ENCODE assay signal across 20 cellular contexts in genomic region chr16:84461504-84462295, GRCh38. TPM values are rescaled to one million over a fixed set of nuclear protein-coding genes. Genes with fewer than 3 reads are reported as not detected.
DNase-seq lines count a peak whose midpoint lies in the region; ATAC-seq and TF ChIP-seq lines count a peak whose summit lies in the region.
"Had no signal": no experiment of that assay in that cellular context is flagged by ENCODE, and none has a peak within 500 bp of the region (broad histone marks: within the 10 kb centered on the region; RNA-seq: fewer than 3 reads in every experiment).

No MANE protein-coding gene starts in this region.

- H2AK5ac ChIP-seq in H9 (ENCODE audit: insufficient read length, low read length) = no peak overlapping the region

- no peak overlapping the region for H2BK20ac ChIP-seq in H9 (ENCODE audit: low read depth, low read length, poor library complexity, severe bottlenecking)

- H3K18ac ChIP-seq in H9 (ENCODE audit: insufficient read length, low read depth, low read length) = no peak overlapping the region

- H3K27ac ChIP-seq in H9 (ENCODE audit: insufficient read length, low read depth, low read length) (no peak overlapping the region), coronary artery (no peak overlapping the region)
- H3K27ac ChIP-seq: ovary, upper lobe of left lung had no signal

- WGBS in H9 (ENCODE audit: extremely low coverage, insufficient read length, low lambda C conversion rate) = no CpG with 5 or more reads among the region's 30 CpGs

- peaks cover 42% of the 10 kb centered on the region for H3K36me3 Mint-ChIP-seq in activated CD4-positive, alpha-beta T cell treated with anti-CD3 and anti-CD28 coated beads, Interleukin-2, amount 10 ng/mL, durations not matched to agents 24 days and 14 days (ENCODE audit: low read depth)
- H3K36me3 Mint-ChIP-seq in H9 (ENCODE audit: insufficient read depth in 1 of 3, low read depth in 3 of 3) = peaks cover 10 to 32% (median 13%) of the 10 kb centered on the region in 3 experiments

- no peaks in the 10 kb centered on the region for H3K23me2 ChIP-seq in H9 (ENCODE audit: insufficient read length, low read depth, low read length, poor library complexity, severe bottlenecking)

- no peaks in the 10 kb centered on the region for H3K27me3 ChIP-seq in H9 (ENCODE audit: insufficient read depth, low read length)
- H3K27me3 ChIP-seq: ovary, upper lobe of left lung had no signal

- ATAC-seq in omental fat pad (ENCODE audit: low FRiP score) = no peak
- ATAC-seq: activated CD8-positive, alpha-beta T cell treated with anti-CD3 and anti-CD28 coated beads, Interleukin-2, amount 10 ng/mL, durations not matched to agents 7 days and 5 days; WTC11 had no signal

- no peak overlapping the region for H3K23ac ChIP-seq in H9 (ENCODE audit: insufficient read length, low read depth, low read length)

- no peaks in the 10 kb centered on the region for H3K9me3 ChIP-seq in H9 (ENCODE audit: control insufficient read depth, low read depth, low read length)
- H3K9me3 ChIP-seq: ovary had no signal

- no peak overlapping the region for H2BK15ac ChIP-seq in H9 (ENCODE audit: low read depth, low read length)

- no peak overlapping the region for H3K9ac ChIP-seq in H9 (ENCODE audit: extremely low read depth, insufficient read length, low read length)

- H2BK12ac ChIP-seq in H9 (ENCODE audit: insufficient read length, low read depth, low read length) = no peak overlapping the region

- no peaks in the 10 kb centered on the region for H3K79me1 ChIP-seq in H9 (ENCODE audit: insufficient read depth, low read depth, low read length, poor library complexity, severe bottlenecking)

- no peak overlapping the region for H3K4ac ChIP-seq in H9 (ENCODE audit: low read depth, low read length)

- no peak overlapping the region for H2BK120ac ChIP-seq in H9 (ENCODE audit: low read depth, low read length, poor library complexity, severe bottlenecking)

- H2AFZ ChIP-seq in H9 (ENCODE audit: low read length) = no peak overlapping the region

- H3K4me2 ChIP-seq in H9 (ENCODE audit: insufficient read depth, insufficient read length, low read length) = no peak overlapping the region

- TF ChIP-seq CTCF in H9 (conservative IDR thresholded peaks at IDR 0.05) (no peak), coronary artery (IDR thresholded peaks at IDR 0.05) (no peak), omental fat pad (IDR thresholded peaks at IDR 0.05) (no peak)

- H4K8ac ChIP-seq in H9 (replicated peaks; ENCODE audit: insufficient read length, low read depth, low read length) = no peak overlapping the region

- no peak overlapping the region for H4K91ac ChIP-seq in H9 (ENCODE audit: insufficient read length, low read depth, low read length)

- H4K20me1 ChIP-seq in H9 (ENCODE audit: control insufficient read depth, insufficient read depth, insufficient read length) = no peaks in the 10 kb centered on the region

- H3T11ph ChIP-seq in H9 (ENCODE audit: low read length) = no peak overlapping the region

- H3K27me3 Mint-ChIP-seq in activated CD4-positive, alpha-beta T cell treated with anti-CD3 and anti-CD28 coated beads, Interleukin-2, amount 10 ng/mL, durations not matched to agents 24 days and 14 days = no peaks in the 10 kb centered on the region
- no peaks in the 10 kb centered on the region for H3K27me3 Mint-ChIP-seq in H9 (ENCODE audit: low read depth)

- H3K79me2 ChIP-seq in H9 (ENCODE audit: insufficient read depth, low read length) = no peaks in the 10 kb centered on the region

- peaks cover 10% of the 10 kb centered on the region for H3K9me3 Mint-ChIP-seq in activated CD4-positive, alpha-beta T cell treated with anti-CD3 and anti-CD28 coated beads, Interleukin-2, amount 10 ng/mL, durations not matched to agents 24 days and 14 days
- peaks cover 5 to 6% of the 10 kb centered on the region in 2 experiments for H3K9me3 Mint-ChIP-seq in H9

- H3K4me3 ChIP-seq in coronary artery = no peak overlapping the region
- H3K4me3 ChIP-seq: ovary, upper lobe of left lung had no signal

- no peak overlapping the region for H4K5ac ChIP-seq in H9 (ENCODE audit: insufficient read length, low read depth, low read length)

- H3K14ac ChIP-seq in H9 (ENCODE audit: insufficient read depth, low read length) = no peak overlapping the region; the same call in 1 of the 2 replicates

- no peaks in the 10 kb centered on the region for H3K4me1 Mint-ChIP-seq in activated CD4-positive, alpha-beta T cell treated with anti-CD3 and anti-CD28 coated beads, Interleukin-2, amount 10 ng/mL, durations not matched to agents 24 days and 14 days
- no peaks in the 10 kb centered on the region for H3K4me1 Mint-ChIP-seq in H9
- H3K4me1 Mint-ChIP-seq: WTC11 had no signal

- no peaks in the 10 kb centered on the region for H3K4me1 ChIP-seq in H9 (ENCODE audit: insufficient read depth, low read length)
- H3K4me1 ChIP-seq: Caco-2, upper lobe of left lung had no signal

- no peak overlapping the region for H3K56ac ChIP-seq in H9 (ENCODE audit: insufficient read length, low read depth, low read length)

- H2BK5ac ChIP-seq in H9 (ENCODE audit: insufficient read length, low read length) = no peak overlapping the region

- intact Hi-C loops in activated CD4-positive, alpha-beta T cell treated with anti-CD3 and anti-CD28 coated beads, Interleukin-2, amount 10 ng/mL, durations not matched to agents 24 days and 14 days (cut with micrococcal nuclease) = no loop called here

- no peak overlapping the region for H3K4me3 Mint-ChIP-seq in activated CD4-positive, alpha-beta T cell treated with anti-CD3 and anti-CD28 coated beads, Interleukin-2, amount 10 ng/mL, durations not matched to agents 24 days and 14 days
- H3K4me3 Mint-ChIP-seq in H9 = no peak overlapping the region
- H3K4me3 Mint-ChIP-seq: activated CD8-positive, alpha-beta T cell treated with anti-CD3 and anti-CD28 coated beads, Interleukin-2, amount 10 ng/mL, durations not matched to agents 7 days and 5 days; WTC11 had no signal

- H3K27ac Mint-ChIP-seq in activated CD4-positive, alpha-beta T cell treated with anti-CD3 and anti-CD28 coated beads, Interleukin-2, amount 10 ng/mL, durations not matched to agents 24 days and 14 days = peak overlapping the region; percentile 35
- H3K27ac Mint-ChIP-seq in H9 = peak overlapping the region in 2 of 3 experiments; percentile 83 to 90; a peak in 4 of 7 replicates
- H3K27ac Mint-ChIP-seq: WTC11 had no signal

- DNase-seq in activated CD4-positive, alpha-beta T cell treated with anti-CD3 and anti-CD28 coated beads, Interleukin-2, amount 10 ng/mL, durations not matched to agents 24 days and 14 days = no peak
- DNase-seq in activated CD4-positive, alpha-beta T cell treated with anti-CD3 and anti-CD28 coated beads, Interleukin-2, amount 50 U/mL, for 4 hours = no peak
- DNase-seq in H9 = peak; percentile 26
- DNase-seq in coronary artery (ENCODE audit: low spot score) = peak; percentile 68
- peak; percentile 14 for DNase-seq in omental fat pad (ENCODE audit: low spot score)
- no peak for DNase-seq in COLO829 (ENCODE audit: low spot score)
- no peak for DNase-seq in NCI-H2171 treated with DMSO at 0.1 percent for 48 hours (lab: John Stamatoyannopoulos, UW)
- DNase-seq in NOMO-1 treated with DMSO at 0.1 percent for 48 hours (lab: John Stamatoyannopoulos, UW; ENCODE audit: unreplicated experiment) = no peak
- DNase-seq: activated CD8-positive, alpha-beta T cell treated with anti-CD3 and anti-CD28 coated beads, Interleukin-2, amount 10 ng/mL, durations not matched to agents 7 days and 5 days; DMS79 treated with DMSO at 0.1 percent for 48 hours; effector CD4-positive, alpha-beta T cell; NCI-H1105 treated with DMSO at 0.1 percent for 48 hours; NCI-H2081; NCI-H446 treated with DMSO at 0.1 percent for 48 hours; right cardiac atrium; stimulated activated CD4-positive, alpha-beta T cell treated with anti-CD3 and anti-CD28 coated beads, Interleukin-15, amount 100 ng/mL, for 24 hours had no signal

RNA-seq across cellular contexts. Expression of gene MEAK7, which starts 42.8 kb away (rescaled TPM):
- total RNA-seq in activated CD4-positive, alpha-beta T cell treated with anti-CD3 and anti-CD28 coated beads, Interleukin-2, amount 10 ng/mL, durations not matched to agents 24 days and 14 days = 11.7 and 12.5 TPM in 2 replicates
- 17.9 and 21.5 TPM in 2 replicates for total RNA-seq in H9 (2021)
- 1 to 10 TPM; 6.4 to 9.1 (median 8.4) TPM for total RNA-seq in omental fat pad

Comparison
In these comparisons a context has a peak if more than half of its experiments do, and no peak if none do; other contexts are left out.
1. DNase-seq: peak in H9 (single experiment), coronary artery (single experiment) and omental fat pad (single experiment); none in activated CD4-positive, alpha-beta T cell treated with anti-CD3 and anti-CD28 coated beads, Interleukin-2, amount 10 ng/mL, durations not matched to agents 24 days and 14 days (single experiment), activated CD4-positive, alpha-beta T cell treated with anti-CD3 and anti-CD28 coated beads, Interleukin-2, amount 50 U/mL, for 4 hours (0 of 2), COLO829 (single experiment), NCI-H2171 treated with DMSO at 0.1 percent for 48 hours (single experiment) and NOMO-1 treated with DMSO at 0.1 percent for 48 hours (single experiment).